Comparison of ENCODE assay signal across 14 cellular contexts in the genomic region with DNA sequence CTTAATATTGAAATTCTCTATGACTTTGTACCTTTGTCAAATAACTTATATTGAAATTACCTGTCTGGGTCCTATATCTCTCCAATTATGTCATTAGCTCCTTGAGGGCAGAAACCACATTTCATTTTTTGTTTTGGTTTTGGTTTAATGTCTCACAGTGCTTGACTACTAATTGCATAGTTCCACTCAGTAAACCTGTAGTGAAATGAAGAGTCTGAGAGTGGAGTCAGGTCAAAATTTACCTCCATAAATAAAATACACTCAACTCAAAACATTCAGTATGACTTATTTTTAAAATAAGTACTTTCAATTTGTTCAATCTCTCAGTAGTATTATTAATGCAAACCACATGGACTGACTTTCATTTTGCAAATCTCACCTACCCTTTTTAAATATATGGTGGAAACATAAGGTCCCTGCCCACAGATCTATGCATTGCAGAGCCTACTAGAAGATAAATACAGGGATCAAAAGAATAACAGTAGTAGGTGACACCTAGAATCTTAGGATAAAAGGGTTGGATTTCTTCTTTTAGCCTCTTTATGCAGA. TPM values are rescaled to one million over a fixed set of nuclear protein-coding genes. Genes with fewer than 3 reads are reported as not detected.
DNase-seq lines count a peak whose midpoint lies in the region; ATAC-seq and FAIRE-seq lines count a peak whose summit lies in the region.
"Had no signal": no experiment of that assay in that cellular context is flagged by ENCODE, and none has a peak within 500 bp of the region (broad histone marks: within the 10 kb centered on the region; RNA-seq: fewer than 3 reads in every experiment).

No MANE protein-coding gene starts in this region.

- ATAC-seq in GM18909 (IDR thresholded peaks at IDR 0.05; ENCODE audit: poor library complexity, unreplicated experiment) (peak; percentile 85), GM21576 (IDR thresholded peaks at IDR 0.05; ENCODE audit: unreplicated experiment) (peak; percentile 84), HG03066 (IDR thresholded peaks at IDR 0.05; ENCODE audit: low read depth, unreplicated experiment) (peak; percentile 77)
- ATAC-seq in activated CD8-positive, alpha-beta memory T cell treated with anti-CD3 and anti-CD28 coated beads, Interleukin-2, amount 10 ng/mL, durations not matched to agents 7 days and 5 days, result no peak
- ATAC-seq: left lobe of liver had no signal

- H3K27me3 Mint-ChIP-seq in activated CD8-positive, alpha-beta memory T cell treated with anti-CD3 and anti-CD28 coated beads, Interleukin-2, amount 10 ng/mL, durations not matched to agents 7 days and 5 days, result peaks cover 3% of the 10 kb centered on the region
- H3K27me3 Mint-ChIP-seq: CD4-positive, alpha-beta memory T cell had no signal

- H3K36me3 Mint-ChIP-seq in activated CD8-positive, alpha-beta memory T cell treated with anti-CD3 and anti-CD28 coated beads, Interleukin-2, amount 10 ng/mL, durations not matched to agents 7 days and 5 days, result no peaks in the 10 kb centered on the region
- H3K36me3 Mint-ChIP-seq: CD4-positive, alpha-beta memory T cell had no signal

- peaks cover 17% of the 10 kb centered on the region for H3K4me1 Mint-ChIP-seq in activated CD8-positive, alpha-beta memory T cell treated with anti-CD3 and anti-CD28 coated beads, Interleukin-2, amount 10 ng/mL, durations not matched to agents 7 days and 5 days
- H3K4me1 Mint-ChIP-seq: CD4-positive, alpha-beta memory T cell had no signal

- H3K27ac Mint-ChIP-seq in activated CD8-positive, alpha-beta memory T cell treated with anti-CD3 and anti-CD28 coated beads, Interleukin-2, amount 10 ng/mL, durations not matched to agents 7 days and 5 days, result no peak overlapping the region
- H3K27ac Mint-ChIP-seq: CD4-positive, alpha-beta memory T cell had no signal

- H3K9me3 Mint-ChIP-seq in activated CD8-positive, alpha-beta memory T cell treated with anti-CD3 and anti-CD28 coated beads, Interleukin-2, amount 10 ng/mL, durations not matched to agents 7 days and 5 days (ENCODE audit: low read depth), result peaks cover 1% of the 10 kb centered on the region

- H3K4me3 Mint-ChIP-seq in activated CD8-positive, alpha-beta memory T cell treated with anti-CD3 and anti-CD28 coated beads, Interleukin-2, amount 10 ng/mL, durations not matched to agents 7 days and 5 days, result no peak overlapping the region
- H3K4me3 Mint-ChIP-seq: CD4-positive, alpha-beta memory T cell had no signal

- DNase-seq in RCC 7860 (ENCODE audit: low spot score) (no peak), GM03348 (ENCODE audit: low spot score) (no peak), activated gamma-delta T cell treated with Interleukin-2 at 50 U/mL for 16 hours (no peak)
- no peak for DNase-seq in activated CD8-positive, alpha-beta memory T cell treated with anti-CD3 and anti-CD28 coated beads, Interleukin-2, amount 10 ng/mL, durations not matched to agents 7 days and 5 days
- DNase-seq: amniotic stem cell; CD4-positive, alpha-beta memory T cell; effector CD8-positive, alpha-beta T cell; SHP77; spleen had no signal

- FAIRE-seq in RCC 7860 (lab: Jason Lieb, UNC), result peak; percentile 11
- FAIRE-seq: TTC549 had no signal

- CTCF ChIA-PET in activated CD8-positive, alpha-beta memory T cell treated with anti-CD3 and anti-CD28 coated beads, Interleukin-2, amount 10 ng/mL, durations not matched to agents 7 days and 5 days (lab: Charles Lee), result no interaction called here

RNA-seq across cellular contexts. Expression of a gene that starts 32.5 kb away (rescaled TPM):
- total RNA-seq in activated CD8-positive, alpha-beta memory T cell treated with anti-CD3 and anti-CD28 coated beads, Interleukin-2, amount 10 ng/mL, durations not matched to agents 7 days and 5 days, result not detected
- total RNA-seq: CD4-positive, alpha-beta memory T cell had no signal
